ENCODE assay signal across 11 cellular contexts in the genomic region with DNA sequence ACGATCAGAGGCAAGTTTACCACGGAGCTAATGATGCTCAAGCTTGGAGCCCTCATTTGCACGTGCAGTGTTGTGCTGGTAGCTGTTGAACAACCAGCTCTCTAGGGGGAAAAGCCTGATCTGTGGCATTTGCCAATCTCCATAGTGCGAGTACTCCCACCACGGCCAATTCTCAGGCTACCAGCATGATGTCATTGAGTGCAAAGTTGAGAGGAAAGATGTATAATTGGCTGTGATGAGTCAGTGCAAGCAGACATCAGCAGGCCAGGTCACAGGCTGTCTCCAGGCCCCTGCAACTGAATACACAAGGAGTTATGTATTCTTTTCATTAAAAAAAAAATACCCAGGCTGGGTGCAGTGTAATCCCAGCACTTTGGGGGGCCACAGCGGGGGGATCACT.
DNase-seq lines count a peak whose midpoint lies in the region; ATAC-seq and TF ChIP-seq lines count a peak whose summit lies in the region.
"Had no signal": no experiment of that assay in that cellular context is flagged by ENCODE, and none has a peak within 500 bp of the region (broad histone marks: within the 10 kb centered on the region; RNA-seq: fewer than 3 reads in every experiment).

No MANE protein-coding gene starts in this region.

- no peak for TF ChIP-seq CTCF in HFFc6 (IDR thresholded peaks at IDR 0.05)
- TF ChIP-seq CTCF in mesothelial cell of epicardium (IDR thresholded peaks at IDR 0.05; ENCODE audit: unreplicated experiment) = no peak

- H3K4me3 Mint-ChIP-seq in HFFc6 (no peak overlapping the region), mesothelial cell of epicardium (no peak overlapping the region)
- H3K4me3 Mint-ChIP-seq: CD8-positive, alpha-beta memory T cell had no signal

- no peak for ATAC-seq in GM19397 (IDR thresholded peaks at IDR 0.05; ENCODE audit: unreplicated experiment)

- DNase-seq in DMS53 treated with DMSO at 0.1 percent for 48 hours (lab: John Stamatoyannopoulos, UW; ENCODE audit: unreplicated experiment) (peak; percentile 13), HFFc6 (peak; percentile 25), astrocyte of the hippocampus (ENCODE audit: low read depth, low spot score) (peak; percentile 46), kidney tubule cell (ENCODE audit: low spot score) (peak; percentile 65), OCI-M1 (lab: John Stamatoyannopoulos, UW) (no peak), mesothelial cell of epicardium (ENCODE audit: low spot score in 2 of 2, unreplicated experiment in 2 of 2) (no peak), COLO829 (ENCODE audit: low spot score) (no peak)
- DNase-seq: Kasumi-1, SIG-M5 had no signal

- H3K27ac Mint-ChIP-seq in HFFc6 (no peak overlapping the region), mesothelial cell of epicardium (no peak overlapping the region)

- H3K9me3 Mint-ChIP-seq in HFFc6 (peaks cover 5% of the 10 kb centered on the region; the same call in 1 of the 2 replicates), mesothelial cell of epicardium (no peaks in the 10 kb centered on the region)
- H3K9me3 Mint-ChIP-seq: CD8-positive, alpha-beta memory T cell had no signal

- no peaks in the 10 kb centered on the region; the same call in none of the 2 replicates for H3K27me3 Mint-ChIP-seq in HFFc6 (ENCODE audit: insufficient read depth)
- H3K27me3 Mint-ChIP-seq in mesothelial cell of epicardium (ENCODE audit: low read depth) = peaks cover 43% of the 10 kb centered on the region

- H3K4me1 Mint-ChIP-seq in HFFc6 (ENCODE audit: low read depth) (peaks cover 35% of the 10 kb centered on the region), mesothelial cell of epicardium (peaks cover 28% of the 10 kb centered on the region)

- H3K36me3 Mint-ChIP-seq in HFFc6 (ENCODE audit: low read depth) (peaks cover 7% of the 10 kb centered on the region; the same call in 1 of the 2 replicates), mesothelial cell of epicardium (no peaks in the 10 kb centered on the region)
- H3K36me3 Mint-ChIP-seq: CD8-positive, alpha-beta memory T cell had no signal

Comparison
In these comparisons a context has a peak if more than half of its experiments do, and no peak if none do; other contexts are left out.
1. DNase-seq: peak in DMS53 treated with DMSO at 0.1 percent for 48 hours (single experiment), HFFc6 (single experiment), astrocyte of the hippocampus (single experiment) and kidney tubule cell (single experiment); none in OCI-M1 (single experiment), mesothelial cell of epicardium (0 of 2) and COLO829 (single experiment).